Comparison of ENCODE assay signal across 8 cellular contexts in genomic region chr15:101295607-101296225, GRCh38. TPM values are rescaled to one million over a fixed set of nuclear protein-coding genes. Genes with fewer than 3 reads are reported as not detected.
DNase-seq lines count a peak whose midpoint lies in the region; ATAC-seq and TF ChIP-seq lines count a peak whose summit lies in the region.

No MANE protein-coding gene starts in this region.

- POLR2A ChIA-PET in MCF 10A (lab: Yijun Ruan, JAX): interaction anchor here (0.7 to 5.7 kb wide), 20 partner anchors 10 to 945 kb away, joined by 3 to 102 read pairs (median 8); partner anchors contain the start of genes TARS3 and TM2D3

- WGBS in lower leg skin, 2 donors: 2% methylated on average over 22 of the region's 22 CpGs
- WGBS in thyroid gland, 2 donors: 4 to 8% methylated on average over 21 to 22 of the region's 22 CpGs

- H3K4me1 ChIP-seq in thyroid gland: peaks cover 12 to 20% of the 10 kb centered on the region in 2 donors

- intact Hi-C loops in CD14-positive monocyte (cut with micrococcal nuclease) (loop anchor here (2.0 to 5.0 kb wide), 3 partner anchors 152 to 427 kb away; partner anchors contain the start of genes TARS3 (in 1 of the 2) and TM2D3 (in 1 of the 2)), MCF 10A (cut with micrococcal nuclease) (loop anchor here (2.0 to 10.0 kb wide), 3 partner anchors 63 to 429 kb away; partner anchors contain the start of gene TARS3), lower leg skin (cut with DNase I; ENCODE audit: low total_unique reads) (no loop called here), thyroid gland (cut with DNase I) (no loop called here)

- no peak for TF ChIP-seq CTCF in CD14-positive monocyte (IDR thresholded peaks at IDR 0.05)
- no peak for TF ChIP-seq CTCF in MCF 10A (IDR thresholded peaks at IDR 0.05; ENCODE audit: unreplicated experiment)
- TF ChIP-seq CTCF in lower leg skin (IDR thresholded peaks at IDR 0.05): no peak
- TF ChIP-seq CTCF in thyroid gland (IDR thresholded peaks at IDR 0.05): no peak

- H3K9me3 Mint-ChIP-seq in CD14-positive monocyte (no peaks in the 10 kb centered on the region), MCF 10A (ENCODE audit: unreplicated experiment) (no peaks in the 10 kb centered on the region)

- no peaks in the 10 kb centered on the region for H3K9me3 ChIP-seq in thyroid gland

- TSS peak; percentile 72 for BruUV-seq in MCF 10A (replicated peaks; lab: Mats Ljungman, UMichigan)

- H3K27me3 Mint-ChIP-seq in CD14-positive monocyte (ENCODE audit: low read depth in 3 of 3): peaks cover 0 to 4% (median 0%) of the 10 kb centered on the region in 3 donors
- no peaks in the 10 kb centered on the region for H3K27me3 Mint-ChIP-seq in MCF 10A (ENCODE audit: insufficient read depth, unreplicated experiment)

- ATAC-seq in HG02623 (IDR thresholded peaks at IDR 0.05; ENCODE audit: unreplicated experiment): no peak

- H3K36me3 ChIP-seq in thyroid gland: no peaks in the 10 kb centered on the region

- H3K27ac Mint-ChIP-seq in CD14-positive monocyte: peak overlapping the region in 6 of 7 donors; percentile 25 to 98 (median 92)
- H3K27ac Mint-ChIP-seq in MCF 10A (ENCODE audit: low read depth, unreplicated experiment): peak overlapping the region; percentile 92

- DNase-seq in CD14-positive monocyte (ENCODE audit: low spot score) (no peak), Kasumi-1 (lab: John Stamatoyannopoulos, UW) (peak; percentile 26 to 37), MCF 10A (ENCODE audit: unreplicated experiment) (peak; percentile 45), lower leg skin (ENCODE audit: low spot score in 2 of 2) (peak in 1 of 2 donors; percentile 90), thyroid gland (no peak), KBM-7 (no peak), NCI-H345 (lab: John Stamatoyannopoulos, UW) (no peak)

- H3K4me3 Mint-ChIP-seq in CD14-positive monocyte (peak overlapping the region; percentile 94 to 98), MCF 10A (ENCODE audit: unreplicated experiment) (peak overlapping the region; percentile 79)

- in situ Hi-C loops in KBM-7 (cut with MboI; ENCODE audit: low pct_unique_long_range_greater_than_20kb, low sequenced_read_pairs): loop anchor here (10.0 kb wide), 1 partner anchor 349 kb away; no protein-coding TSS in a partner anchor

- TF ChIP-seq POLR2A in lower leg skin (IDR thresholded peaks at IDR 0.05) (no peak), thyroid gland (IDR thresholded peaks at IDR 0.05) (no peak)

- H3K4me1 Mint-ChIP-seq in CD14-positive monocyte: peaks cover 29% of the 10 kb centered on the region
- peaks cover 22% of the 10 kb centered on the region for H3K4me1 Mint-ChIP-seq in MCF 10A (ENCODE audit: insufficient read depth, unreplicated experiment)

- CTCF ChIA-PET in MCF 10A (lab: Yijun Ruan, JAX): interaction anchor here (0.6 to 21.3 kb wide), 4 partner anchors 344 to 363 kb away, joined by 3 to 320 read pairs (median 4); no protein-coding TSS in a partner anchor

- peak overlapping the region in 1 of 3 donors; percentile 90 for H3K27ac ChIP-seq in thyroid gland

- no peaks in the 10 kb centered on the region for H3K27me3 ChIP-seq in thyroid gland

- H3K4me3 ChIP-seq in lower leg skin (ENCODE audit: low read depth, poor library complexity, severe bottlenecking) (peak overlapping the region; percentile 88), thyroid gland (replicated peaks in 1 of 3) (peak overlapping the region; percentile 19 to 76 (median 56))

- peaks cover 9 to 14% of the 10 kb centered on the region in 2 donors for H3K36me3 Mint-ChIP-seq in CD14-positive monocyte
- H3K36me3 Mint-ChIP-seq in MCF 10A (ENCODE audit: insufficient read depth, unreplicated experiment): peaks cover 28% of the 10 kb centered on the region

RNA-seq across cellular contexts. Expression of gene SNRPA1, which starts 0.7 kb away (rescaled TPM):
- 10 to 100 TPM; 23.8 to 35.4 TPM for polyA plus RNA-seq in CD14-positive monocyte
- total RNA-seq in MCF 10A (2022) (99.4 and 99.5 TPM in 2 replicates), lower leg skin (10 to 100 TPM; 29.0 to 48.4 (median 38.5) TPM), thyroid gland (100 to 1,000 TPM in 1 of 4 donors, 10 to 100 TPM in 3; 34.8 to 111 (median 71.1) TPM)

RNA-seq across cellular contexts. Expression of gene SELENOS, which starts 18.4 kb away (rescaled TPM):
- polyA plus RNA-seq in CD14-positive monocyte: 10 to 100 TPM; 51.6 to 70.2 TPM
- total RNA-seq in MCF 10A (2022) (145 and 187 TPM in 2 replicates), lower leg skin (10 to 100 TPM; 64.9 to 74.5 (median 67.8) TPM), thyroid gland (10 to 100 TPM; 50.4 to 77.3 (median 65.6) TPM)

RNA-seq across cellular contexts. Expression of gene CHSY1, which starts 43.9 kb away (rescaled TPM):
- polyA plus RNA-seq in CD14-positive monocyte: 1 to 10 TPM; 2.7 to 3.0 TPM
- total RNA-seq in MCF 10A (2022) (24.3 and 29.8 TPM in 2 replicates), lower leg skin (10 to 100 TPM; 23.7 to 32.8 (median 29.9) TPM), thyroid gland (10 to 100 TPM; 13.8 to 26.6 (median 18.5) TPM)

Comparison
In these comparisons a context has a peak if more than half of its experiments do, and no peak if none do; other contexts are left out.
1. DNase-seq: peak in Kasumi-1 (2 of 2) and MCF 10A (single experiment); none in CD14-positive monocyte (single experiment), thyroid gland (0 of 2), KBM-7 (single experiment) and NCI-H345 (single experiment).
2. intact Hi-C loops: an anchor here in CD14-positive monocyte (2.0 to 5.0 kb wide) and MCF 10A (2.0 to 10.0 kb wide); none called in lower leg skin and thyroid gland.